ENCODE assay signal across 8 cellular contexts in the genomic region with DNA sequence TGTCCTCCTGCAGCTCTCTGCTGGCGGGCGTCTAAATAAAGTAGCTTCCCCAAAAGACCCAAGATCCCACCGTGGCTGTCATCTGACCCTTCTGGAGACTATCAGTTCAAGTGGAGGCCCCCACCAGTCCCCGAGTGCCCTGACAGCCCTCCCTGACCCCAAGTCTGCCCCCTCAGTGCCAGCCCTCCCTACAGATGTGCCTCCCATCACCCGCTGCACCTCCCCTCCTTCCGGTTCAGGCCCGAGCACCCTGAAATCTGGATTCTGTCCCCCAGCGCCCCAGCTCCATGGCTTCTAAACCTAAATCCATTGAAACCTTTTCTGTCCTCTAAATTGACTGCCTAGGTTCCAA. TPM values are rescaled to one million over a fixed set of nuclear protein-coding genes. Genes with fewer than 3 reads are reported as not detected.
DNase-seq lines count a peak whose midpoint lies in the region; ATAC-seq and TF ChIP-seq lines count a peak whose summit lies in the region.

No MANE protein-coding gene starts in this region.

- H3K4me1 ChIP-seq in gastroesophageal sphincter: peaks cover 0 to 31% (median 4%) of the 10 kb centered on the region in 3 donors

- 8 to 10% methylated on average over 2 to 8 of the region's 8 CpGs for WGBS in gastroesophageal sphincter (ENCODE audit: low coverage in 1 of 2), 2 donors

- POLR2A ChIA-PET in AG04449 (lab: Yijun Ruan, JAX): interaction anchor here (1.0 to 1.3 kb wide), 2 partner anchors 20 to 58 kb away, joined by 5 to 8 read pairs; partner anchors contain the start of gene IFNAR1

- TF ChIP-seq CTCF in AG04449 (IDR thresholded peaks at IDR 0.05; ENCODE audit: insufficient read depth, low read length, missing control alignments) (no peak), gastroesophageal sphincter (IDR thresholded peaks at IDR 0.05) (no peak)

- ATAC-seq in HG02678 (IDR thresholded peaks at IDR 0.05; ENCODE audit: unreplicated experiment): peak; percentile 9
- ATAC-seq in gastroesophageal sphincter: no peak
- peak; percentile 43 for ATAC-seq in sciatic nerve

- peaks cover 0 to 54% of the 10 kb centered on the region in 2 donors for H3K36me3 ChIP-seq in gastroesophageal sphincter

- TF ChIP-seq POLR2A in gastroesophageal sphincter (IDR thresholded peaks at IDR 0.05): no peak

- no peaks in the 10 kb centered on the region for H3K9me3 ChIP-seq in gastroesophageal sphincter

- DNase-seq in AG04449 (ENCODE audit: low read depth, low spot score) (no peak), sciatic nerve (ENCODE audit: low spot score) (no peak), NCI-H82 treated with DMSO at 0.1 percent for 48 hours (lab: John Stamatoyannopoulos, UW; ENCODE audit: unreplicated experiment) (no peak), H4 (ENCODE audit: low spot score) (no peak), LoVo (ENCODE audit: low spot score) (no peak)
- peak; percentile 40 for DNase-seq in activated CD8-positive, alpha-beta memory T cell treated with anti-CD3 and anti-CD28 coated beads, Interleukin-2, amount 50 U/mL, for 4 hours

- CTCF ChIA-PET in AG04449 (lab: Yijun Ruan, JAX): interaction anchor here (0.7 to 1.6 kb wide), 5 partner anchors 12 to 179 kb away, joined by 3 to 6 read pairs (median 3); no protein-coding TSS in a partner anchor

- H3K27ac ChIP-seq in gastroesophageal sphincter: peak overlapping the region; percentile 3 to 87 (median 86)

- intact Hi-C loops in sciatic nerve (cut with DNase I): no loop called here

- peak overlapping the region; percentile 79 for H3K4me3 ChIP-seq in AG04449 (ENCODE audit: low read depth, low read length)
- H3K4me3 ChIP-seq in gastroesophageal sphincter: peak overlapping the region; percentile 71 to 86

- no peak for TF ChIP-seq EP300 in gastroesophageal sphincter (IDR thresholded peaks at IDR 0.05)

- H3K27me3 ChIP-seq in gastroesophageal sphincter: no peaks in the 10 kb centered on the region

RNA-seq across cellular contexts. Expression of gene IL10RB, which starts 0.6 kb away (rescaled TPM):
- total RNA-seq in gastroesophageal sphincter (10 to 100 TPM; 13.1 to 23.7 (median 20.5) TPM), sciatic nerve (25.5 TPM)
- 107 and 111 TPM in 2 replicates for total RNA-seq in H4 (2014; rRNA removed; shearing (Covaris generic))

RNA-seq across cellular contexts. Expression of gene IFNAR2, which starts 37.0 kb away (rescaled TPM):
- total RNA-seq in gastroesophageal sphincter (10 to 100 TPM; 12.0 to 19.1 (median 14.7) TPM), sciatic nerve (43.3 TPM)
- total RNA-seq in H4 (2014; rRNA removed; shearing (Covaris generic)): 7.9 and 11.5 TPM in 2 replicates

RNA-seq across cellular contexts. Expression of gene IFNAR1, which starts 58.0 kb away (rescaled TPM):
- total RNA-seq in gastroesophageal sphincter (10 to 100 TPM; 28.9 to 44.1 (median 31.9) TPM), sciatic nerve (61.7 TPM)
- 7.7 and 12.1 TPM in 2 replicates for total RNA-seq in H4 (2014; rRNA removed; shearing (Covaris generic))
